Comparison of ENCODE assay signal across 1 cellular context in the genomic region with DNA sequence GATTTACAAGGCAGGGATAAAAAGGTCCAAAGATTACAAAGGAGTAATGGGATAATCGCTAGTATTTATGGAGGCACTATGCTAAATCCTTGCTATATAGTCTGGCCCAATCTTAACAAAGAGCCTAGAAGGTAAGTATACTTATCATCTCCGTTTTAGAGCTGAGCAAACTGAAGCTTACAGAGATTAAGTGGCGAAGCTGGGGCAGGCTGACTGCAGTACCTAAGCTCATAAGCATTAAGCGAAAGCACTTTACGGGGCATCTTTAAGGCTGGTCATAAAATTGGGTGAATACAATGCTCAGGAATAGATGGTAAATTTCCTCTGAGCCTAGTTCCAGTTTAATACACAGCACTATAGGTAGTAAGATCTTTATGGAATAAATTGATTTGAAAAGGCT.
TF ChIP-seq lines count a peak whose summit lies in the region.

No MANE protein-coding gene starts in this region.

TF ChIP-seq in K562, 482 proteins besides CTCF, POLR2A, EP300 and RAD21 (continued from another document):
- TF ChIP-seq, protein P1, sequence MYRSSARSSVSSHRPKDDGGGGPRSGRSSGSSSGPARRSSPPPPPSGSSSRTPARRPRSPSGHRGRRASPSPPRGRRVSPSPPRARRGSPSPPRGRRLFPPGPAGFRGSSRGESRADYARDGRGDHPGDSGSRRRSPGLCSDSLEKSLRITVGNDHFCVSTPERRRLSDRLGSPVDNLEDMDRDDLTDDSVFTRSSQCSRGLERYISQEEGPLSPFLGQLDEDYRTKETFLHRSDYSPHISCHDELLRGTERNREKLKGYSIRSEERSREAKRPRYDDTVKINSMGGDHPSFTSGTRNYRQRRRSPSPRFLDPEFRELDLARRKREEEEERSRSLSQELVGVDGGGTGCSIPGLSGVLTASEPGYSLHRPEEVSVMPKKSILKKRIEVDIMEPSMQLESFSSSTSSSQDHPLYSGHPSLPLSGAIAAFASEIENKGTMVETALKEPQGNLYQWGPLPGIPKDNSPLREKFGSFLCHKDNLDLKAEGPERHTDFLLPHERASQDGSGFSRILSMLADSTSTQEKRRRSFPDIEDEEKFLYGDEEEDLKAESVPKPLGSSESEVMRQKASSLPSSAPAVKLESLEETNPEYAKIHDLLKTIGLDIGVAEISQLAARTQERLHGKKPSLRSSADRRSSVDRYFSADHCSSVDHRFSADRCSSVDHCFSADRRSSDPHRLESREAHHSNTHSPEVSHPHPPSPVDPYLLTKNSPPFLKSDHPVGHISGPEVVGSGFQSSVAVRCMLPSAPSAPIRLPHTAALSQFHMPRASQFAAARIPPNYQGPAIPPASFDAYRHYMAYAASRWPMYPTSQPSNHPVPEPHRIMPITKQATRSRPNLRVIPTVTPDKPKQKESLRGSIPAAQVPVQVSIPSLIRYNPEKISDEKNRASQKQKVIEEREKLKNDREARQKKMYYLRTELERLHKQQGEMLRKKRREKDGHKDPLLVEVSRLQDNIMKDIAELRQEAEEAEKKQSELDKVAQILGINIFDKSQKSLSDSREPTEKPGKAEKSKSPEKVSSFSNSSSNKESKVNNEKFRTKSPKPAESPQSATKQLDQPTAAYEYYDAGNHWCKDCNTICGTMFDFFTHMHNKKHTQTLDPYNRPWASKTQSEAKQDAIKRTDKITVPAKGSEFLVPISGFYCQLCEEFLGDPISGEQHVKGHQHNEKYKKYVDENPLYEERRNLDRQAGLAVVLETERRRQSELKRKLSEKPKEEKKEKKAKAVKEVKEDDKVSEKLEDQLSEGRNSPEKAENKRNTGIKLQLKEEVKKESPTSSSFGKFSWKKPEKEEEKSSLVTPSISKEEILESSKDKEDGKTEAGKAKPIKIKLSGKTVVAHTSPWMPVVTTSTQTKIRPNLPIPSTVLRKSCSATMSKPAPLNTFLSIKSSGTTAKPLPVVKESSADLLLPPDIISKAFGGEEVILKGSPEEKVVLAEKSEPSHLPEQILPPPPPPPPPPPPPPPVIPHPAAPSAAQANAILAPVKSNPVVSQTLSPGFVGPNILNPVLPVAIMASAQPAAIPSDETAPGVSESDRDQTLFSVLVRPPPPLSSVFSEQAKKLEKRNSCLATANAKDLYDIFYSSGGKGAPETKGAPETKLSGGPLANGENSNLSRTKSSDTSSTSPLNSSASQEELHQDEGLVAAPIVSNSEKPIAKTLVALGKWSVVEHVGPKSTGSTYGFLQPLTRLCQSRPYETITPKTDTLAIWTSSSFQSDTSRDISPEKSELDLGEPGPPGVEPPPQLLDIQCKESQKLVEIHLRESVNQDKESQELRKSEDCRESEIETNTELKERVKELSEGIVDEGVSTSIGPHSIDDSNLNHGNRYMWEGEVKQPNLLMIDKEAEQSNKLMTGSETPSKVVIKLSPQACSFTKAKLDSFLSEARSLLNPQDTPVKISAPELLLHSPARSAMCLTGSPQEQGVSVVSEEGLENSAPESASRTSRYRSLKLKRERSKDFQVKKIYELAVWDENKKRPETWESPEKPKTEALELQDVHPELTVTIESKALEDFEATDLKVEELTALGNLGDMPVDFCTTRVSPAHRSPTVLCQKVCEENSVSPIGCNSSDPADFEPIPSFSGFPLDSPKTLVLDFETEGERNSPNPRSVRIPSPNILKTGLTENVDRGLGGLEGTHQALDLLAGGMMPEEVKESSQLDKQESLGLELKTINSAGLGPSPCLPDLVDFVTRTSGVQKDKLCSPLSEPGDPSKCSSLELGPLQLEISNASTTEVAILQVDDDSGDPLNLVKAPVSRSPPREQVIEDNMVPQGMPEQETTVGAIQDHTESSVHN (IDR thresholded peaks at IDR 0.05; ENCODE audit: borderline replicate concordance in 1 of 2, low read depth in 1 of 2): no peak
- TF ChIP-seq CBX3 (IDR thresholded peaks at IDR 0.05; ENCODE audit: borderline replicate concordance in 1 of 2, low read length in 2 of 2): no peak
- no peak for TF ChIP-seq TEAD1 (CRISPR knock-in tag; IDR thresholded peaks at IDR 0.05)
- TF ChIP-seq ZNF586 (CRISPR knock-in tag; conservative IDR thresholded peaks at IDR 0.05): no peak
- no peak for TF ChIP-seq XRCC3 (IDR thresholded peaks at IDR 0.05)
- TF ChIP-seq, protein P2, sequence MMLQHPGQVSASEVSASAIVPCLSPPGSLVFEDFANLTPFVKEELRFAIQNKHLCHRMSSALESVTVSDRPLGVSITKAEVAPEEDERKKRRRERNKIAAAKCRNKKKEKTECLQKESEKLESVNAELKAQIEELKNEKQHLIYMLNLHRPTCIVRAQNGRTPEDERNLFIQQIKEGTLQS (IDR thresholded peaks at IDR 0.05): no peak
- TF ChIP-seq, protein P2 (CRISPR knock-in tag; conservative IDR thresholded peaks at IDR 0.05): no peak
- no peak for TF ChIP-seq ARNT (IDR thresholded peaks at IDR 0.05)
- TF ChIP-seq MYNN (IDR thresholded peaks at IDR 0.05): no peak
- no peak for TF ChIP-seq MYNN (CRISPR knock-in tag; IDR thresholded peaks at IDR 0.05)
- TF ChIP-seq TAF7 (tag; IDR thresholded peaks at IDR 0.05): no peak
- no peak for TF ChIP-seq RFX1 (IDR thresholded peaks at IDR 0.05)
- TF ChIP-seq, protein P3, sequence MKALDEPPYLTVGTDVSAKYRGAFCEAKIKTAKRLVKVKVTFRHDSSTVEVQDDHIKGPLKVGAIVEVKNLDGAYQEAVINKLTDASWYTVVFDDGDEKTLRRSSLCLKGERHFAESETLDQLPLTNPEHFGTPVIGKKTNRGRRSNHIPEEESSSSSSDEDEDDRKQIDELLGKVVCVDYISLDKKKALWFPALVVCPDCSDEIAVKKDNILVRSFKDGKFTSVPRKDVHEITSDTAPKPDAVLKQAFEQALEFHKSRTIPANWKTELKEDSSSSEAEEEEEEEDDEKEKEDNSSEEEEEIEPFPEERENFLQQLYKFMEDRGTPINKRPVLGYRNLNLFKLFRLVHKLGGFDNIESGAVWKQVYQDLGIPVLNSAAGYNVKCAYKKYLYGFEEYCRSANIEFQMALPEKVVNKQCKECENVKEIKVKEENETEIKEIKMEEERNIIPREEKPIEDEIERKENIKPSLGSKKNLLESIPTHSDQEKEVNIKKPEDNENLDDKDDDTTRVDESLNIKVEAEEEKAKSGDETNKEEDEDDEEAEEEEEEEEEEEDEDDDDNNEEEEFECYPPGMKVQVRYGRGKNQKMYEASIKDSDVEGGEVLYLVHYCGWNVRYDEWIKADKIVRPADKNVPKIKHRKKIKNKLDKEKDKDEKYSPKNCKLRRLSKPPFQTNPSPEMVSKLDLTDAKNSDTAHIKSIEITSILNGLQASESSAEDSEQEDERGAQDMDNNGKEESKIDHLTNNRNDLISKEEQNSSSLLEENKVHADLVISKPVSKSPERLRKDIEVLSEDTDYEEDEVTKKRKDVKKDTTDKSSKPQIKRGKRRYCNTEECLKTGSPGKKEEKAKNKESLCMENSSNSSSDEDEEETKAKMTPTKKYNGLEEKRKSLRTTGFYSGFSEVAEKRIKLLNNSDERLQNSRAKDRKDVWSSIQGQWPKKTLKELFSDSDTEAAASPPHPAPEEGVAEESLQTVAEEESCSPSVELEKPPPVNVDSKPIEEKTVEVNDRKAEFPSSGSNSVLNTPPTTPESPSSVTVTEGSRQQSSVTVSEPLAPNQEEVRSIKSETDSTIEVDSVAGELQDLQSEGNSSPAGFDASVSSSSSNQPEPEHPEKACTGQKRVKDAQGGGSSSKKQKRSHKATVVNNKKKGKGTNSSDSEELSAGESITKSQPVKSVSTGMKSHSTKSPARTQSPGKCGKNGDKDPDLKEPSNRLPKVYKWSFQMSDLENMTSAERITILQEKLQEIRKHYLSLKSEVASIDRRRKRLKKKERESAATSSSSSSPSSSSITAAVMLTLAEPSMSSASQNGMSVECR (CRISPR knock-in tag; IDR thresholded peaks at IDR 0.05): no peak
- no peak for TF ChIP-seq SETDB1 (IDR thresholded peaks at IDR 0.05; ENCODE audit: low read length)
